ENCODE assay signal across 9 cellular contexts in the genomic region with DNA sequence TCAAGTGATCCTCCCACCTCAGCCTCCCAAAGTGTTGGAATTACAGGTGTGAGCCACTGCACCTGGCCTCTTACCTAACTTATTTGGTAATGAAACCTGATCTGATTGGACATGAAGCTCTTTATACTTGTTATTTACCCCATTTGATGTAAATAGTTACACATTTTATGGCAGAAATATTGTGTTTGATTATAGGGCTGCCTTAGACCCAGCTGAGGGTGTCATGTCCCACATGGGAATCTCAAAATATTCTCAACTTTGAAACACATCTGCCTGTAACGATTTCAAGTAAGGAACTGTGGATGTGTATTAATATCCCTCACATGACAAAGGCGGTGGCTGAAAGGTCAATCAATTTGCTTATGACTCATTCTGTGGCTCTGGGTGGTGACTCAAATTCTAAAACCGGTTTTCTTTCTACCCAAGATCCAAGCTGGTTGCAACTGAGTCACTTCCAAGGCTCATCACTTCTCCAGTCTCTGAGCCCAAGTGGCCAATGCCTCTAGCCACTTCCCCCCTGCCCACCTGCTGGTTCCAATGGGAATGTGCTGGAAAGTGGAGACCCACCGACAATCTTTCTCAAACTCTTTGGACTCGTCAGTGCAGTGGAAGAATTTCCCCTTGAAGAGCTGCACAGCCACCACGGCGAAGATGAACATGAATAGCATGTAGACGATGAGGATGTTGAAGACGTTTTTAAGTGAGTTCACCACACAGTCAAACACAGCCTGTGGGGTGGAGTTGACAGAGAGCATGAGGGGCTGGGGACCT.
DNase-seq lines count a peak whose midpoint lies in the region; ATAC-seq lines count a peak whose summit lies in the region.
"Had no signal": no experiment of that assay in that cellular context is flagged by ENCODE, and none has a peak within 500 bp of the region (broad histone marks: within the 10 kb centered on the region; RNA-seq: fewer than 3 reads in every experiment).

No MANE protein-coding gene starts in this region.

- no peaks in the 10 kb centered on the region for H3K27me3 ChIP-seq in SJCRH30
- H3K27me3 ChIP-seq: cardiac muscle cell had no signal

- no peaks in the 10 kb centered on the region for H3K36me3 ChIP-seq in SJCRH30
- H3K36me3 ChIP-seq: cardiac muscle cell had no signal

- no peak overlapping the region for H3K27ac ChIP-seq in SJCRH30
- H3K27ac ChIP-seq: cardiac muscle cell had no signal

- H3K4me3 ChIP-seq in SJCRH30: no peak overlapping the region
- H3K4me3 ChIP-seq: cardiac muscle cell had no signal

- H3K9me3 ChIP-seq in SJCRH30 (replicated peaks): no peaks in the 10 kb centered on the region

- DNase-seq in stimulated activated CD4-positive, alpha-beta T cell treated with anti-CD3 and anti-CD28 coated beads, Interleukin-2, amount 100 ng/mL, for 24 hours: peak; percentile 20 to 29
- DNase-seq in stimulated activated CD4-positive, alpha-beta T cell treated with anti-CD3 and anti-CD28 coated beads, Interleukin-4, amount 100 ng/mL, for 1 hour: no peak
- DNase-seq in T1000 (lab: John Stamatoyannopoulos, UW) (peak; percentile 60), glomerular visceral epithelial cell (ENCODE audit: extremely low spot score) (peak; percentile 59), SJCRH30 (no peak), ecto neural progenitor cell (ENCODE audit: low spot score) (no peak)

- ATAC-seq in HG03139 (IDR thresholded peaks at IDR 0.05; ENCODE audit: unreplicated experiment) (peak; percentile 66), GM21528 (IDR thresholded peaks at IDR 0.05; ENCODE audit: low FRiP score, unreplicated experiment) (no peak)

- no peaks in the 10 kb centered on the region for H3K4me1 ChIP-seq in SJCRH30

Comparison
In these comparisons a context has a peak if more than half of its experiments do, and no peak if none do; other contexts are left out.
1. DNase-seq: peak in stimulated activated CD4-positive, alpha-beta T cell treated with anti-CD3 and anti-CD28 coated beads, Interleukin-2, amount 100 ng/mL, for 24 hours (2 of 2), T1000 (single experiment) and glomerular visceral epithelial cell (single experiment); none in stimulated activated CD4-positive, alpha-beta T cell treated with anti-CD3 and anti-CD28 coated beads, Interleukin-4, amount 100 ng/mL, for 1 hour (single experiment), SJCRH30 (0 of 2) and ecto neural progenitor cell (single experiment).